Comparison of ENCODE assay signal across 2 cellular contexts in genomic region chr1:96698332-96698983, GRCh38.
A peak's percentile ranks its signal among the peaks of the same experiment; 100 is the strongest.
TF ChIP-seq lines count a peak whose summit lies in the region.

No MANE protein-coding gene starts in this region.

TF ChIP-seq in SK-N-SH, 30 proteins besides CTCF, POLR2A, EP300 and RAD21 (continued from another document and continues in another):
- no peak for TF ChIP-seq REST (IDR thresholded peaks at IDR 0.05; ENCODE audit: low read depth, low read length)
- TF ChIP-seq POLR2AphosphoS5 (IDR thresholded peaks at IDR 0.05; ENCODE audit: low read depth, low read length): no peak
- TF ChIP-seq SIN3A (IDR thresholded peaks at IDR 0.05; ENCODE audit: borderline replicate concordance, low read depth, low read length): no peak
- no peak for TF ChIP-seq RFX5 (IDR thresholded peaks at IDR 0.05; ENCODE audit: low read length)
- TF ChIP-seq NFIC (IDR thresholded peaks at IDR 0.05; ENCODE audit: borderline replicate concordance): no peak
- no peak for TF ChIP-seq JUND (IDR thresholded peaks at IDR 0.05)
- peak; percentile 21 for TF ChIP-seq CHD2 (IDR thresholded peaks at IDR 0.05; ENCODE audit: low read length, partially characterized antibody)
- no peak for TF ChIP-seq TEAD4 (IDR thresholded peaks at IDR 0.05; ENCODE audit: borderline replicate concordance, insufficient read depth)
- TF ChIP-seq FOXJ3 (CRISPR knock-in tag; IDR thresholded peaks at IDR 0.05): 0 out of 2 replicates have a peak, but pooled peaks have one; percentile 62
- TF ChIP-seq RCOR1 (IDR thresholded peaks at IDR 0.05; ENCODE audit: low read length): peak; percentile 80; the same call in 1 of the 2 replicates
- TF ChIP-seq ELF1 (IDR thresholded peaks at IDR 0.05): no peak
- TF ChIP-seq YY1 (IDR thresholded peaks at IDR 0.05; ENCODE audit: low read depth): no peak
- no peak for TF ChIP-seq USF2 (IDR thresholded peaks at IDR 0.05; ENCODE audit: borderline replicate concordance, low read depth, low read length)
- TF ChIP-seq GABPA (IDR thresholded peaks at IDR 0.05; ENCODE audit: low read depth): no peak
- no peak for TF ChIP-seq TAF1 (IDR thresholded peaks at IDR 0.05; ENCODE audit: borderline replicate concordance, low read depth, low read length)
- TF ChIP-seq TCF12 (IDR thresholded peaks at IDR 0.05): no peak
- no peak for TF ChIP-seq SMC3 (IDR thresholded peaks at IDR 0.05; ENCODE audit: low read depth, low read length)
- no peak for TF ChIP-seq MAX (IDR thresholded peaks at IDR 0.05; ENCODE audit: low read depth)
- no peak for TF ChIP-seq EZH2phosphoT487 (IDR thresholded peaks at IDR 0.05; ENCODE audit: borderline replicate concordance, low read depth)
- no peak for TF ChIP-seq FOSL2 (IDR thresholded peaks at IDR 0.05; ENCODE audit: borderline replicate concordance, low read depth)
- TF ChIP-seq RXRA (IDR thresholded peaks at IDR 0.05; ENCODE audit: borderline replicate concordance, low read depth): no peak
- no peak for TF ChIP-seq ZBTB33 (IDR thresholded peaks at IDR 0.05; ENCODE audit: borderline replicate concordance, low read depth)
- TF ChIP-seq IRF3 (IDR thresholded peaks at IDR 0.05; ENCODE audit: low read depth, low read length): no peak
- TF ChIP-seq MXI1 (IDR thresholded peaks at IDR 0.05; ENCODE audit: low read depth, low read length): no peak
- TF ChIP-seq PBX3 (IDR thresholded peaks at IDR 0.05): no peak

TF ChIP-seq in HepG2, 621 proteins besides CTCF, POLR2A, EP300 and RAD21 (continued from another document):
- no peak for TF ChIP-seq TBP (CRISPR knock-in tag; IDR thresholded peaks at IDR 0.05)
